In the genomic region with DNA sequence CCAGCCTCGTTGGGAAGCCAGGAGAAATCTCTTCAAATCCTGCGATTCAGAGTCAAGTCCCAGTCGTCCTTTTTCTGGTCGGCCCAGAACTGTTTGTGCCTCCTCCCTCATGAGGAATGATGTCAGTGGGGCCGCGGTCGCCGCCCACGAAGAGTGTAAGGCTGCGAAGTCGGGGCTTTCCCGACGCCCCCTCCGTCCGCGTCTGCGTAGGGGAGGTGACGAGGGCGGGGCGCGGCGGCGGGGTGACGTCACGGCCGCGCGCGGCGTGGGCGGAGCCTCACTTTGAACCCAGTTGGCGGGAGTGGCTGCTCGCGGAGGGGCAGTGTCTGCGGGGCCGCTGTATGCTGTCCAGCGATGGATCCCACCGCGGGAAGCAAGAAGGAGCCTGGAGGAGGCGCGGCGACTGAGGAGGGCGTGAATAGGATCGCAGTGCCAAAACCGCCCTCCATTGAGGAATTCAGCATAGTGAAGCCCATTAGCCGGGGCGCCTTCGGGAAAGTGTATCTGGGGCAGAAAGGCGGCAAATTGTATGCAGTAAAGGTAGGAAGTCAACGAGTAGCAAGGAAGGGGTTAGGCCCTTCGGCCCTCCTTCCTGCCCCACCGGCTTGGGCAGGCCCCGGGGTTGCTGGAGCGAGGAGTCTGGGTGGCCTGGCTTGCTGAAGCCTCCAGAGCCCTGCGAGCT, we compare ENCODE assay signal across 1 cellular context.
TF ChIP-seq lines count a peak whose summit lies in the region.

Gene MASTL (plus strand): TSS at position 280 of the 682 bp plus-strand sequence. CDS start 75 bp downstream, at position 355.

TF ChIP-seq in IMR-90, 13 proteins besides CTCF, POLR2A, EP300 and RAD21:
- TF ChIP-seq FOS (IDR thresholded peaks at IDR 0.05; ENCODE audit: low read depth, low read length) = peak; percentile 26; the same call in 1 of the 2 replicates
- TF ChIP-seq CEBPB (IDR thresholded peaks at IDR 0.05; ENCODE audit: low read depth, low read length) = no peak
- no peak for TF ChIP-seq NFE2L2 (IDR thresholded peaks at IDR 0.05; ENCODE audit: low read depth, low read length)
- TF ChIP-seq MXI1 (IDR thresholded peaks at IDR 0.05; ENCODE audit: borderline replicate concordance, low read depth, low read length) = no peak; the same call in 1 of the 2 replicates
- no peak for TF ChIP-seq SMC3 (IDR thresholded peaks at IDR 0.05; ENCODE audit: low read depth, low read length)
- peak; percentile 85; the same call in 1 of the 2 replicates for TF ChIP-seq MAZ (IDR thresholded peaks at IDR 0.05; ENCODE audit: borderline replicate concordance, low read depth, low read length)
- no peak; the same call in 1 of the 2 replicates for TF ChIP-seq CHD1 (IDR thresholded peaks at IDR 0.05; ENCODE audit: low read depth, low read length)
- no peak for TF ChIP-seq MAFK (IDR thresholded peaks at IDR 0.05; ENCODE audit: low read depth, low read length)
- TF ChIP-seq, protein P1, sequence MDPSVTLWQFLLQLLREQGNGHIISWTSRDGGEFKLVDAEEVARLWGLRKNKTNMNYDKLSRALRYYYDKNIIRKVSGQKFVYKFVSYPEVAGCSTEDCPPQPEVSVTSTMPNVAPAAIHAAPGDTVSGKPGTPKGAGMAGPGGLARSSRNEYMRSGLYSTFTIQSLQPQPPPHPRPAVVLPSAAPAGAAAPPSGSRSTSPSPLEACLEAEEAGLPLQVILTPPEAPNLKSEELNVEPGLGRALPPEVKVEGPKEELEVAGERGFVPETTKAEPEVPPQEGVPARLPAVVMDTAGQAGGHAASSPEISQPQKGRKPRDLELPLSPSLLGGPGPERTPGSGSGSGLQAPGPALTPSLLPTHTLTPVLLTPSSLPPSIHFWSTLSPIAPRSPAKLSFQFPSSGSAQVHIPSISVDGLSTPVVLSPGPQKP (IDR thresholded peaks at IDR 0.05; ENCODE audit: borderline replicate concordance, low read depth, low read length) = no peak
TF ChIP-seq in IMR-90: peak in this region for 2.
